15 cellular contexts compared by ENCODE assay signal in the genomic region with DNA sequence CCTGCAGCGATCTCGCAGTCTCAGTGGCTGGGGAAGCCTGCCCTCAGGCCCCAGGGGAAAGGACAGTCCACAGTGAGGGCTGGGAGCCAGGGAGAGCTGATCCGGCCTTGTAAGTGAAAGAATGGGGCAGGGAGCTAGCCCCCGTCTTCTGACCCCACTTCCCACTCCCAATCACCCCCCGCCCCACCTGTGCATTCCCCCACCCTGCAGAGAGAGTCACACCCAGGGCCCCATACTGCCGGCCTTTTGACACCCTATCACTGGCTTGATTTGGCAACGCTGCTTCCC. TPM values are rescaled to one million over a fixed set of nuclear protein-coding genes. Genes with fewer than 3 reads are reported as not detected.
DNase-seq lines count a peak whose midpoint lies in the region; ATAC-seq lines count a peak whose summit lies in the region.
"Had no signal": no experiment of that assay in that cellular context is flagged by ENCODE, and none has a peak within 500 bp of the region (broad histone marks: within the 10 kb centered on the region; RNA-seq: fewer than 3 reads in every experiment).

No MANE protein-coding gene starts in this region.

- peaks cover 31% of the 10 kb centered on the region for H3K36me3 Mint-ChIP-seq in activated naive CD4-positive, alpha-beta T cell treated with anti-CD3 and anti-CD28 coated beads for 36 hours (ENCODE audit: low read depth)
- peaks cover 40% of the 10 kb centered on the region for H3K36me3 Mint-ChIP-seq in stimulated activated effector memory CD8-positive, alpha-beta T cell treated with anti-CD3 and anti-CD28 coated beads, Interleukin-12 subunit alpha, Interleukin-12 subunit beta, amount 100 ng/mL, for 72 hours

- H3K27ac Mint-ChIP-seq in activated naive CD4-positive, alpha-beta T cell treated with anti-CD3 and anti-CD28 coated beads for 36 hours: peak overlapping the region; percentile 98
- H3K27ac Mint-ChIP-seq in stimulated activated effector memory CD8-positive, alpha-beta T cell treated with anti-CD3 and anti-CD28 coated beads, Interleukin-12 subunit alpha, Interleukin-12 subunit beta, amount 100 ng/mL, for 72 hours: peak overlapping the region; percentile 93

- ATAC-seq in stimulated activated effector memory CD8-positive, alpha-beta T cell treated with anti-CD3 and anti-CD28 coated beads, Interleukin-12 subunit alpha, Interleukin-12 subunit beta, amount 100 ng/mL, for 72 hours: no peak
- ATAC-seq in GM19035 (IDR thresholded peaks at IDR 0.05; ENCODE audit: unreplicated experiment): no peak
- no peak for ATAC-seq in HG03460 (IDR thresholded peaks at IDR 0.05; ENCODE audit: unreplicated experiment)
- ATAC-seq: esophagus mucosa, mucosa of descending colon had no signal

- peak overlapping the region; percentile 92 for H3K4me3 Mint-ChIP-seq in activated naive CD4-positive, alpha-beta T cell treated with anti-CD3 and anti-CD28 coated beads for 36 hours
- peak overlapping the region; percentile 90 for H3K4me3 Mint-ChIP-seq in stimulated activated effector memory CD8-positive, alpha-beta T cell treated with anti-CD3 and anti-CD28 coated beads, Interleukin-12 subunit alpha, Interleukin-12 subunit beta, amount 100 ng/mL, for 72 hours

- peaks cover 24% of the 10 kb centered on the region for H3K4me1 Mint-ChIP-seq in activated naive CD4-positive, alpha-beta T cell treated with anti-CD3 and anti-CD28 coated beads for 36 hours (ENCODE audit: low read depth)
- H3K4me1 Mint-ChIP-seq in stimulated activated effector memory CD8-positive, alpha-beta T cell treated with anti-CD3 and anti-CD28 coated beads, Interleukin-12 subunit alpha, Interleukin-12 subunit beta, amount 100 ng/mL, for 72 hours: peaks cover 44% of the 10 kb centered on the region

- H3K9me3 Mint-ChIP-seq in activated naive CD4-positive, alpha-beta T cell treated with anti-CD3 and anti-CD28 coated beads for 36 hours: no peaks in the 10 kb centered on the region
- H3K9me3 Mint-ChIP-seq in stimulated activated effector memory CD8-positive, alpha-beta T cell treated with anti-CD3 and anti-CD28 coated beads, Interleukin-12 subunit alpha, Interleukin-12 subunit beta, amount 100 ng/mL, for 72 hours: no peaks in the 10 kb centered on the region

- H3K4me3 ChIP-seq in SJCRH30: peak overlapping the region; percentile 59
- H3K4me3 ChIP-seq in effector memory CD4-positive, alpha-beta T cell (ENCODE audit: insufficient read depth, low read depth, low read length, poor library complexity, severe bottlenecking): no peak overlapping the region
- H3K4me3 ChIP-seq: mucosa of descending colon had no signal

- DNase-seq in activated naive CD4-positive, alpha-beta T cell treated with anti-CD3 and anti-CD28 coated beads for 36 hours: no peak
- no peak for DNase-seq in activated naive CD4-positive, alpha-beta T cell treated with Interleukin-2 at 50 U/mL for 16 hours
- DNase-seq in SJCRH30 (no peak), NCI-H748 (lab: John Stamatoyannopoulos, UW; ENCODE audit: unreplicated experiment) (no peak)
- DNase-seq in effector memory CD4-positive, alpha-beta T cell: no peak
- DNase-seq in stimulated activated effector memory CD8-positive, alpha-beta T cell treated with anti-CD3 and anti-CD28 coated beads, Interleukin-12 subunit alpha, Interleukin-12 subunit beta, amount 100 ng/mL, for 72 hours (ENCODE audit: low spot score in 2 of 2): no peak
- DNase-seq: NCI-H510A, OCI-M1, trophoblast cell had no signal

- intact Hi-C loops in activated naive CD4-positive, alpha-beta T cell treated with anti-CD3 and anti-CD28 coated beads for 36 hours (cut with micrococcal nuclease): no loop called here

- H3K4me1 ChIP-seq in SJCRH30: peaks cover 6% of the 10 kb centered on the region
- H3K4me1 ChIP-seq in effector memory CD4-positive, alpha-beta T cell (ENCODE audit: control insufficient read depth, insufficient read depth, low read length, poor library complexity, severe bottlenecking): peaks cover 33% of the 10 kb centered on the region

- CTCF ChIA-PET in activated naive CD4-positive, alpha-beta T cell treated with anti-CD3 and anti-CD28 coated beads for 36 hours (lab: Charles Lee): interaction anchor here (0.6 to 10.6 kb wide), 6 partner anchors 10 to 155 kb away, joined by 3 to 82 read pairs (median 4); a partner anchor contains a TSS

- H3K36me3 ChIP-seq in SJCRH30: no peaks in the 10 kb centered on the region
- peaks cover 13% of the 10 kb centered on the region for H3K36me3 ChIP-seq in effector memory CD4-positive, alpha-beta T cell (ENCODE audit: control insufficient read depth, insufficient read depth, low read length)

- H3K27me3 Mint-ChIP-seq in activated naive CD4-positive, alpha-beta T cell treated with anti-CD3 and anti-CD28 coated beads for 36 hours (ENCODE audit: low read depth): no peaks in the 10 kb centered on the region

- H3K9me3 ChIP-seq in SJCRH30 (replicated peaks): no peaks in the 10 kb centered on the region
- H3K9me3 ChIP-seq in effector memory CD4-positive, alpha-beta T cell (ENCODE audit: control insufficient read depth, low read length): no peaks in the 10 kb centered on the region
- H3K9me3 ChIP-seq: mucosa of descending colon, psoas muscle, SK-N-SH had no signal

- H3K27me3 ChIP-seq in SJCRH30: no peaks in the 10 kb centered on the region
- H3K27me3 ChIP-seq in effector memory CD4-positive, alpha-beta T cell (replicated peaks; ENCODE audit: control insufficient read depth, insufficient read depth, low read length, poor library complexity, severe bottlenecking): no peaks in the 10 kb centered on the region

- peak overlapping the region; percentile 91 for H3K27ac ChIP-seq in SJCRH30
- peak overlapping the region; percentile 48 for H3K27ac ChIP-seq in effector memory CD4-positive, alpha-beta T cell (ENCODE audit: insufficient read depth, low read length, poor library complexity, severe bottlenecking)
- H3K27ac ChIP-seq: psoas muscle had no signal

RNA-seq across cellular contexts. Expression of a gene that starts 3.8 kb away (rescaled TPM):
- total RNA-seq in activated naive CD4-positive, alpha-beta T cell treated with anti-CD3 and anti-CD28 coated beads for 36 hours: 100 to 1,000 TPM; 154 to 161 TPM
- total RNA-seq in SJCRH30 (2014; rRNA removed; shearing (Covaris generic)): 7.7 and 8.2 TPM in 2 replicates

RNA-seq across cellular contexts. Expression of a gene that starts 12.6 kb away (rescaled TPM):
- total RNA-seq in activated naive CD4-positive, alpha-beta T cell treated with anti-CD3 and anti-CD28 coated beads for 36 hours: 100 to 1,000 TPM; 120 to 121 TPM
- total RNA-seq in SJCRH30 (2014; rRNA removed; shearing (Covaris generic)): 58.6 and 69.6 TPM in 2 replicates

RNA-seq across cellular contexts. Expression of a gene that starts 17.8 kb away (rescaled TPM):
- total RNA-seq in activated naive CD4-positive, alpha-beta T cell treated with anti-CD3 and anti-CD28 coated beads for 36 hours: not detected
- not detected in 2 replicates for total RNA-seq in SJCRH30 (2014; rRNA removed; shearing (Covaris generic))

RNA-seq across cellular contexts. Expression of a gene that starts 22.2 kb away (rescaled TPM):
- 10 to 100 TPM; 11.3 to 13.1 TPM for total RNA-seq in activated naive CD4-positive, alpha-beta T cell treated with anti-CD3 and anti-CD28 coated beads for 36 hours
- 0.18 TPM in 1 of 2 replicates, not detected in the other for total RNA-seq in SJCRH30 (2014; rRNA removed; shearing (Covaris generic))

RNA-seq across cellular contexts. Expression of a gene that starts 36.3 kb away (rescaled TPM):
- under 1 TPM; 0.40 to 0.57 TPM for total RNA-seq in activated naive CD4-positive, alpha-beta T cell treated with anti-CD3 and anti-CD28 coated beads for 36 hours
- total RNA-seq in SJCRH30 (2014; rRNA removed; shearing (Covaris generic)): 14.2 and 14.7 TPM in 2 replicates

Comparison
In these comparisons a context has a peak if more than half of its experiments do, and no peak if none do; other contexts are left out.
1. RNA of a gene that starts 3.8 kb away (total RNA-seq): 154 to 161 TPM in activated naive CD4-positive, alpha-beta T cell treated with anti-CD3 and anti-CD28 coated beads for 36 hours; 7.7 to 8.2 TPM in SJCRH30; every median in the first group is over 10 times any median in the second.